ENCODE assay signal across 7 cellular contexts in genomic region chr3:94063497-94064119, GRCh38. TPM values are rescaled to one million over a fixed set of nuclear protein-coding genes. Genes with fewer than 3 reads are reported as not detected.
DNase-seq lines count a peak whose midpoint lies in the region; ATAC-seq, FAIRE-seq and TF ChIP-seq lines count a peak whose summit lies in the region.

No MANE protein-coding gene starts in this region.

- peaks cover 8% of the 10 kb centered on the region for H3K36me3 Mint-ChIP-seq in GM23338 (ENCODE audit: low read depth)

- no peaks in the 10 kb centered on the region; the same call in 2 of the 3 replicates for H3K9me3 Mint-ChIP-seq in GM23338

- ATAC-seq in GM23338: no peak

- H3K36me3 ChIP-seq in GM23338 (ENCODE audit: insufficient read depth): no peaks in the 10 kb centered on the region
- no peaks in the 10 kb centered on the region for H3K36me3 ChIP-seq in parathyroid adenoma (ENCODE audit: control insufficient read depth, insufficient read depth, low read length)

- CTCF ChIA-PET in RWPE1 (lab: Yijun Ruan, JAX): interaction anchor here (0.6 kb wide), 1 partner anchor 51 kb away, joined by 3 read pairs; no protein-coding TSS in a partner anchor

- H3K27me3 ChIP-seq in GM23338 (ENCODE audit: insufficient read depth) (no peaks in the 10 kb centered on the region), parathyroid adenoma (ENCODE audit: control insufficient read depth, insufficient read depth, low read length) (no peaks in the 10 kb centered on the region)

- H3K27ac ChIP-seq in GM23338 (ENCODE audit: low read depth) (peak overlapping the region; percentile 92), RWPE1 (peak overlapping the region; percentile 93), parathyroid adenoma (peak overlapping the region; percentile 86)

- H3K4me2 ChIP-seq in GM23338 (peak overlapping the region; percentile 84), parathyroid adenoma (ENCODE audit: low read length) (peak overlapping the region; percentile 79)

- H3K79me2 ChIP-seq in GM23338 (replicated peaks; ENCODE audit: insufficient read depth) (peaks cover 10% of the 10 kb centered on the region; the same call in 1 of the 2 replicates), parathyroid adenoma (no peaks in the 10 kb centered on the region)

- no peaks in the 10 kb centered on the region for H4K20me1 ChIP-seq in GM23338 (replicated peaks; ENCODE audit: insufficient read depth)

- H3K27ac Mint-ChIP-seq in GM23338: peak overlapping the region; percentile 99

- TF ChIP-seq POLR2A in H54 (IDR thresholded peaks at IDR 0.05; ENCODE audit: low read depth, low read length): no peak

- no peak for DNase-seq in GM23338 (ENCODE audit: low spot score)
- no peak for DNase-seq in RWPE1 (ENCODE audit: low spot score)
- DNase-seq in epithelial cell of esophagus (ENCODE audit: low read depth): peak; percentile 18
- no peak for DNase-seq in H54 (ENCODE audit: insufficient read length, low spot score)
- DNase-seq in cerebellar cortex (ENCODE audit: low spot score): no peak
- no peak for DNase-seq in amniotic stem cell (lab: John Stamatoyannopoulos, UW)

- peaks cover 6% of the 10 kb centered on the region for H3K27me3 Mint-ChIP-seq in GM23338 (ENCODE audit: insufficient read depth, low read depth, poor library complexity)

- no peaks in the 10 kb centered on the region for H3K9me2 ChIP-seq in GM23338 (ENCODE audit: insufficient read depth)

- H3K4me1 ChIP-seq in GM23338 (ENCODE audit: insufficient read depth) (no peaks in the 10 kb centered on the region), parathyroid adenoma (peaks cover 7% of the 10 kb centered on the region)

- no peak for FAIRE-seq in H54 (lab: Jason Lieb, UNC)

- no peak for TF ChIP-seq CTCF in GM23338 (conservative IDR thresholded peaks at IDR 0.05; ENCODE audit: low read depth in 2 of 2)
- TF ChIP-seq CTCF in RWPE1 (conservative IDR thresholded peaks at IDR 0.05; ENCODE audit: low read depth): no peak
- no peak for TF ChIP-seq CTCF in epithelial cell of esophagus (IDR thresholded peaks at IDR 0.05; ENCODE audit: insufficient read depth, low read depth, low read length, missing control alignments)
- no peak for TF ChIP-seq CTCF in parathyroid adenoma (IDR thresholded peaks at IDR 0.05)

- H3K4me3 ChIP-seq in GM23338 (peak overlapping the region; percentile 62), epithelial cell of esophagus (ENCODE audit: low read length) (peak overlapping the region; percentile 67), parathyroid adenoma (ENCODE audit: low read depth, low read length) (peak overlapping the region; percentile 85)

- H2AFZ ChIP-seq in GM23338 (peak overlapping the region; percentile 20; the same call in 1 of the 2 replicates), parathyroid adenoma (peak overlapping the region; percentile 94)

- no peak overlapping the region for H3K9ac ChIP-seq in parathyroid adenoma

- no peaks in the 10 kb centered on the region for H3F3A ChIP-seq in GM23338 (replicated peaks; ENCODE audit: low read depth)

- peak overlapping the region; percentile 98 for H3K4me3 Mint-ChIP-seq in GM23338

- H3K9me3 ChIP-seq in parathyroid adenoma (ENCODE audit: control insufficient read depth, low read length): no peaks in the 10 kb centered on the region

- POLR2A ChIA-PET in RWPE1 (lab: Yijun Ruan, JAX; ENCODE audit: low non-redundant PET): no interaction called here

- peaks cover 2% of the 10 kb centered on the region; the same call in 1 of the 3 replicates for H3K4me1 Mint-ChIP-seq in GM23338

TF ChIP-seq in GM23338, 12 proteins besides CTCF, POLR2A, EP300 and RAD21 (continues in another document):
- TF ChIP-seq EZH2phosphoT487 (IDR thresholded peaks at IDR 0.05; ENCODE audit: unreplicated experiment) (no peak), JUNB (IDR thresholded peaks at IDR 0.05; ENCODE audit: unreplicated experiment) (no peak), EZH2 (IDR thresholded peaks at IDR 0.05; ENCODE audit: low read depth, unreplicated experiment) (no peak), ZNF114 (CRISPR knock-in tag; IDR thresholded peaks at IDR 0.05) (no peak), CREB1 (CRISPR knock-in tag; IDR thresholded peaks at IDR 0.05; ENCODE audit: low read depth) (no peak)
- TF ChIP-seq, protein P1, sequence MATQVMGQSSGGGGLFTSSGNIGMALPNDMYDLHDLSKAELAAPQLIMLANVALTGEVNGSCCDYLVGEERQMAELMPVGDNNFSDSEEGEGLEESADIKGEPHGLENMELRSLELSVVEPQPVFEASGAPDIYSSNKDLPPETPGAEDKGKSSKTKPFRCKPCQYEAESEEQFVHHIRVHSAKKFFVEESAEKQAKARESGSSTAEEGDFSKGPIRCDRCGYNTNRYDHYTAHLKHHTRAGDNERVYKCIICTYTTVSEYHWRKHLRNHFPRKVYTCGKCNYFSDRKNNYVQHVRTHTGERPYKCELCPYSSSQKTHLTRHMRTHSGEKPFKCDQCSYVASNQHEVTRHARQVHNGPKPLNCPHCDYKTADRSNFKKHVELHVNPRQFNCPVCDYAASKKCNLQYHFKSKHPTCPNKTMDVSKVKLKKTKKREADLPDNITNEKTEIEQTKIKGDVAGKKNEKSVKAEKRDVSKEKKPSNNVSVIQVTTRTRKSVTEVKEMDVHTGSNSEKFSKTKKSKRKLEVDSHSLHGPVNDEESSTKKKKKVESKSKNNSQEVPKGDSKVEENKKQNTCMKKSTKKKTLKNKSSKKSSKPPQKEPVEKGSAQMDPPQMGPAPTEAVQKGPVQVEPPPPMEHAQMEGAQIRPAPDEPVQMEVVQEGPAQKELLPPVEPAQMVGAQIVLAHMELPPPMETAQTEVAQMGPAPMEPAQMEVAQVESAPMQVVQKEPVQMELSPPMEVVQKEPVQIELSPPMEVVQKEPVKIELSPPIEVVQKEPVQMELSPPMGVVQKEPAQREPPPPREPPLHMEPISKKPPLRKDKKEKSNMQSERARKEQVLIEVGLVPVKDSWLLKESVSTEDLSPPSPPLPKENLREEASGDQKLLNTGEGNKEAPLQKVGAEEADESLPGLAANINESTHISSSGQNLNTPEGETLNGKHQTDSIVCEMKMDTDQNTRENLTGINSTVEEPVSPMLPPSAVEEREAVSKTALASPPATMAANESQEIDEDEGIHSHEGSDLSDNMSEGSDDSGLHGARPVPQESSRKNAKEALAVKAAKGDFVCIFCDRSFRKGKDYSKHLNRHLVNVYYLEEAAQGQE (IDR thresholded peaks at IDR 0.05; ENCODE audit: unreplicated experiment): no peak

RNA-seq across cellular contexts. Expression of gene NSUN3, which starts 0.7 kb away (rescaled TPM):
- 8.7 and 10.6 TPM in 2 replicates for total RNA-seq in GM23338 (2014; rRNA removed; shearing (Covaris generic))
- polyA plus RNA-seq in GM23338 (2016; fragmentation: Nextera tagmentation; extraction: Ambion mirVana): 5.4 and 6.3 TPM in 2 replicates

RNA-seq across cellular contexts. Expression of gene DHFR2, which starts 0.9 kb away (rescaled TPM):
- total RNA-seq in GM23338 (2014; rRNA removed; shearing (Covaris generic)): 1.3 and 1.6 TPM in 2 replicates
- polyA plus RNA-seq in GM23338 (2016; fragmentation: Nextera tagmentation; extraction: Ambion mirVana): 0.83 and 1.1 TPM in 2 replicates

RNA-seq across cellular contexts. Expression of gene STX19, which starts 35.2 kb away (rescaled TPM):
- not detected in 2 replicates for total RNA-seq in GM23338 (2014; rRNA removed; shearing (Covaris generic))
- polyA plus RNA-seq in GM23338 (2016; fragmentation: Nextera tagmentation; extraction: Ambion mirVana): 0.29 and 0.57 TPM in 2 replicates
